ENCODE assay signal across 24 cellular contexts in genomic region chrX:2489446-2490445, GRCh38. TPM values are rescaled to one million over a fixed set of nuclear protein-coding genes. Genes with fewer than 3 reads are reported as not detected.
DNase-seq lines count a peak whose midpoint lies in the region; ATAC-seq, FAIRE-seq and TF ChIP-seq lines count a peak whose summit lies in the region.
"Had no signal": no experiment of that assay in that cellular context is flagged by ENCODE, and none has a peak within 500 bp of the region (broad histone marks: within the 10 kb centered on the region; RNA-seq: fewer than 3 reads in every experiment).

No MANE protein-coding gene starts in this region.

- H3K79me2 ChIP-seq in K562 (ENCODE audit: control insufficient read depth, insufficient read depth, low read length), result peaks cover 7% of the 10 kb centered on the region; the same call in 1 of the 3 replicates

- DNase-seq in K562 (ENCODE audit: extremely low read depth in 1 of 4, low spot score in 3 of 4) (no peak), left lobe of liver (ENCODE audit: low spot score) (no peak), DMS53 (lab: John Stamatoyannopoulos, UW) (no peak), Ammon's horn (ENCODE audit: low spot score) (no peak)
- no peak for DNase-seq in naive thymus-derived CD4-positive, alpha-beta T cell
- DNase-seq: 8988T; AML-193; DMS79; HFFc6; MG63; NCI-H1417 treated with DMSO at 0.1 percent for 48 hours; NCI-H187 treated with DMSO at 0.1 percent for 48 hours; NCI-H2107; NCI-H774; NK-92 treated with Interleukin-12 subunit alpha and Interleukin-12 subunit beta, amount 100 ng/mL, for 24 hours; SIG-M5 had no signal

- H3K27me3 ChIP-seq in BLaER1, result no peaks in the 10 kb centered on the region
- no peaks in the 10 kb centered on the region for H3K27me3 ChIP-seq in K562 (ENCODE audit: control insufficient read depth in 2 of 2, insufficient read depth in 2 of 2, low read length in 2 of 2)
- no peaks in the 10 kb centered on the region for H3K27me3 ChIP-seq in naive thymus-derived CD4-positive, alpha-beta T cell (ENCODE audit: control insufficient read depth in 2 of 2, insufficient read depth in 2 of 2, low read length in 2 of 2)
- H3K27me3 ChIP-seq: MG63 had no signal

- no peak for TF ChIP-seq CTCF in K562 (IDR thresholded peaks at IDR 0.05 in 2 of 3, conservative IDR thresholded peaks at IDR 0.05 in 1 of 3; ENCODE audit: insufficient read depth in 2 of 3, low read depth in 1 of 3, low read length in 3 of 3)

- CTCF ChIA-PET in K562 (lab: Yijun Ruan, JAX; ENCODE audit: low intra/inter-chr PET ratio), result no interaction called here
- CTCF ChIA-PET in naive thymus-derived CD4-positive, alpha-beta T cell (lab: Charles Lee), result no interaction called here

- peaks cover 0 to 11% (median 7%) of the 10 kb centered on the region in 7 donors for H3K4me1 Mint-ChIP-seq in naive thymus-derived CD4-positive, alpha-beta T cell

- TF ChIP-seq POLR2A in GM19193 (IDR thresholded peaks at IDR 0.05; ENCODE audit: extremely low read depth, insufficient read depth, insufficient read length) (peak; percentile 9), K562 (conservative IDR thresholded peaks at IDR 0.05) (no peak)

- no peak for FAIRE-seq in K562 (lab: Jason Lieb, UNC)
- FAIRE-seq: D721Med, GM18507, H54 had no signal

- no peaks in the 10 kb centered on the region for H3K9me1 ChIP-seq in K562 (ENCODE audit: control insufficient read depth, insufficient read depth, low read length)

- H4K20me1 ChIP-seq in BLaER1 (peaks cover 96% of the 10 kb centered on the region), K562 (replicated peaks; ENCODE audit: control insufficient read depth, insufficient read depth, low read length) (no peaks in the 10 kb centered on the region)

- no peak for TF ChIP-seq RAD21 in K562 (CRISPR knock-in tag; conservative IDR thresholded peaks at IDR 0.05 in 1 of 2, IDR thresholded peaks at IDR 0.05 in 1 of 2)

- no peak overlapping the region for H3K4me3 Mint-ChIP-seq in naive thymus-derived CD4-positive, alpha-beta T cell
- H3K4me3 Mint-ChIP-seq: HFFc6 had no signal

- no peak overlapping the region for H3K27ac Mint-ChIP-seq in naive thymus-derived CD4-positive, alpha-beta T cell
- H3K27ac Mint-ChIP-seq: HFFc6 had no signal

- no peak overlapping the region for H3K9ac ChIP-seq in BLaER1
- no peak overlapping the region for H3K9ac ChIP-seq in K562 (ENCODE audit: insufficient read depth in 1 of 2, low read depth in 2 of 2, low read length in 2 of 2)

- H3K4me3 ChIP-seq in BLaER1 (no peak overlapping the region), K562 (no peak overlapping the region)
- H3K4me3 ChIP-seq in naive thymus-derived CD4-positive, alpha-beta T cell (ENCODE audit: low read length), result no peak overlapping the region
- H3K4me3 ChIP-seq: MG63 had no signal

- BruUV-seq in K562 (replicated peaks; lab: Mats Ljungman, UMichigan), result no TSS peak

- H3K4me2 ChIP-seq in BLaER1 (peak overlapping the region; percentile 83), K562 (ENCODE audit: insufficient read depth, low read length) (no peak overlapping the region)

- no peak for TF ChIP-seq EP300 in K562 (IDR thresholded peaks at IDR 0.05; ENCODE audit: low read length)

- intact Hi-C loops in K562 (cut with micrococcal nuclease), result no loop called here
- intact Hi-C loops in naive thymus-derived CD4-positive, alpha-beta T cell (cut with micrococcal nuclease), result no loop called here

- no peak for ATAC-seq in K562
- peak; percentile 14 for ATAC-seq in left lobe of liver
- ATAC-seq in naive thymus-derived CD4-positive, alpha-beta T cell, result no peak
- no peak for ATAC-seq in GM19351 (IDR thresholded peaks at IDR 0.05; ENCODE audit: unreplicated experiment)
- ATAC-seq: SK-N-SH treated with all-trans-retinoic acid at 6 μM for 48 hours had no signal

- H3K4me1 ChIP-seq in BLaER1 (peaks cover 91% of the 10 kb centered on the region), K562 (replicated peaks in 1 of 2; ENCODE audit: control insufficient read depth in 2 of 2, insufficient read depth in 2 of 2, low read length in 2 of 2) (peaks cover 0 to 3% of the 10 kb centered on the region in 2 experiments; a peak in 1 of 5 replicates)
- H3K4me1 ChIP-seq in naive thymus-derived CD4-positive, alpha-beta T cell (ENCODE audit: control insufficient read depth in 2 of 2, insufficient read depth in 2 of 2, low read length in 2 of 2), result no peaks in the 10 kb centered on the region

- H3K27ac ChIP-seq in BLaER1, result peak overlapping the region; percentile 85
- H3K27ac ChIP-seq in K562 (ENCODE audit: extremely low read depth, low read depth, low read length), result no peak overlapping the region
- H3K27ac ChIP-seq in naive thymus-derived CD4-positive, alpha-beta T cell (ENCODE audit: low read depth, low read length), result no peak overlapping the region
- H3K27ac ChIP-seq: RWPE1 had no signal

- peaks cover 2 to 56% (median 9%) of the 10 kb centered on the region in 5 donors for H3K36me3 Mint-ChIP-seq in naive thymus-derived CD4-positive, alpha-beta T cell

- H3K36me3 ChIP-seq in BLaER1 (peaks cover 71% of the 10 kb centered on the region), K562 (ENCODE audit: control insufficient read depth, insufficient read depth, low read length) (peaks cover 38% of the 10 kb centered on the region; the same call in 1 of the 3 replicates)
- peaks cover 0 to 61% (median 4%) of the 10 kb centered on the region in 3 experiments for H3K36me3 ChIP-seq in naive thymus-derived CD4-positive, alpha-beta T cell (ENCODE audit: control insufficient read depth in 2 of 3, insufficient read depth in 3 of 3, low read length in 3 of 3)

- H2AFZ ChIP-seq in K562 (ENCODE audit: low read depth, low read length), result no peak overlapping the region

- peaks cover 0 to 1% (median 0%) of the 10 kb centered on the region in 11 donors for H3K9me3 Mint-ChIP-seq in naive thymus-derived CD4-positive, alpha-beta T cell
- H3K9me3 Mint-ChIP-seq: HFFc6 had no signal

- no peaks in the 10 kb centered on the region for H3K27me3 Mint-ChIP-seq in naive thymus-derived CD4-positive, alpha-beta T cell

- peaks cover 13% of the 10 kb centered on the region; the same call in 1 of the 2 replicates for H3K9me3 ChIP-seq in BLaER1
- no peaks in the 10 kb centered on the region for H3K9me3 ChIP-seq in K562 (replicated peaks; ENCODE audit: control insufficient read depth, insufficient read depth, low read depth, low read length)
- no peaks in the 10 kb centered on the region for H3K9me3 ChIP-seq in naive thymus-derived CD4-positive, alpha-beta T cell (ENCODE audit: control insufficient read depth in 2 of 3, low read length in 3 of 3)
- H3K9me3 ChIP-seq: MG63 had no signal

- WGBS in K562 (ENCODE audit: insufficient coverage, low coverage, missing lambda C conversion rate), result 98% methylated on average over 33 of the region's 65 CpGs

- in situ Hi-C loops in K562 (cut with MboI), result no loop called here

- POLR2A ChIA-PET in K562 (lab: Yijun Ruan, JAX), result no interaction called here
- POLR2A ChIA-PET in naive thymus-derived CD4-positive, alpha-beta T cell (lab: Charles Lee), result no interaction called here

RNA-seq across cellular contexts. Expression of gene DHRSX, which starts 11.0 kb away (rescaled TPM):
- 22.8 and 25.9 TPM in 2 replicates for total RNA-seq in K562 (2011; cell fraction: chromatin; rRNA removed; ENCODE audit: low replicate concordance)
- total RNA-seq in K562 (2011; cell fraction: nucleolus; rRNA removed), result 18.4 and 20.2 TPM in 2 replicates
- 19.2 and 21.9 TPM in 2 replicates for total RNA-seq in K562 (2011; cell fraction: nucleoplasm; rRNA removed)
- total RNA-seq in K562 (2014; rRNA removed) (6.5 and 6.9 TPM in 2 replicates), K562 (2014; rRNA removed; fragmentation: Illumina TruSeq; extraction: Trizol) (3.4 and 3.6 TPM in 2 replicates), K562 (2015; rRNA removed; fragmentation: Illumina TruSeq; extraction: Trizol) (3.6 and 4.5 TPM in 2 replicates), K562 (2021) (10.5 and 11.0 TPM in 2 replicates), left lobe of liver (23.0 TPM)
- polyA plus RNA-seq in K562 (2011; rRNA removed) (6.5 and 8.6 TPM in 2 replicates), K562 (2014; fragmentation: Illumina TruSeq; extraction: Trizol) (7.2 and 8.7 TPM in 2 replicates), K562 (2014; fragmentation: Nextera tagmentation; extraction: Ambion mirVana) (1 to 10 TPM in 1 of 2 experiments, under 1 TPM in 1; 0.59 to 1.0 TPM), K562 (2014; rRNA removed) (6.2 and 7.8 TPM in 2 replicates)
- 10.6 and 13.3 TPM in 2 replicates for polyA plus RNA-seq in K562 (2011; cell fraction: cytosol; rRNA removed)
- 8.7 and 13.2 TPM in 2 replicates for polyA plus RNA-seq in K562 (2011; cell fraction: nucleus; rRNA removed)
- 8.1 and 9.8 TPM in 2 replicates for polyA plus RNA-seq in K562 (2012)
- polyA minus RNA-seq in K562 (2011; rRNA and poly(A)+ RNA removed), result 9.8 and 11.9 TPM in 2 replicates
- polyA minus RNA-seq in K562 (2011; cell fraction: cytosol; rRNA and poly(A)+ RNA removed), result 2.5 and 5.4 TPM in 2 replicates
- 5.0 and 9.9 TPM in 2 replicates for polyA minus RNA-seq in K562 (2011; cell fraction: nucleus; rRNA and poly(A)+ RNA removed)
- 10 to 100 TPM; 15.6 to 26.2 (median 20.4) TPM for total RNA-seq in naive thymus-derived CD4-positive, alpha-beta T cell
- 10 to 100 TPM; 15.0 to 16.2 TPM for polyA plus RNA-seq in naive thymus-derived CD4-positive, alpha-beta T cell

RNA-seq across cellular contexts. Expression of gene ZBED1, which starts 11.0 kb away (rescaled TPM):
- 18.5 and 26.9 TPM in 2 replicates for total RNA-seq in K562 (2011; cell fraction: chromatin; rRNA removed; ENCODE audit: low replicate concordance)
- total RNA-seq in K562 (2011; cell fraction: nucleolus; rRNA removed), result 18.0 and 21.3 TPM in 2 replicates
- total RNA-seq in K562 (2011; cell fraction: nucleoplasm; rRNA removed), result 12.4 and 13.6 TPM in 2 replicates
- total RNA-seq in K562 (2014; rRNA removed) (17.7 and 19.8 TPM in 2 replicates), K562 (2014; rRNA removed; fragmentation: Illumina TruSeq; extraction: Trizol) (10.8 and 13.9 TPM in 2 replicates), K562 (2015; rRNA removed; fragmentation: Illumina TruSeq; extraction: Trizol) (15.2 TPM in 2 replicates), K562 (2021) (26.9 and 27.6 TPM in 2 replicates), left lobe of liver (49.4 TPM)
- polyA plus RNA-seq in K562 (2011; rRNA removed) (7.8 and 8.1 TPM in 2 replicates), K562 (2014; fragmentation: Illumina TruSeq; extraction: Trizol) (16.3 and 17.7 TPM in 2 replicates), K562 (2014; fragmentation: Nextera tagmentation; extraction: Ambion mirVana) (1 to 10 TPM in 1 of 2 experiments, under 1 TPM in 1; 0.61 to 2.6 TPM), K562 (2014; rRNA removed) (13.7 and 16.5 TPM in 2 replicates)
- polyA plus RNA-seq in K562 (2011; cell fraction: cytosol; rRNA removed), result 7.9 and 17.2 TPM in 2 replicates
- polyA plus RNA-seq in K562 (2011; cell fraction: nucleus; rRNA removed), result 3.3 and 5.1 TPM in 2 replicates
- polyA plus RNA-seq in K562 (2012), result 13.5 and 20.7 TPM in 2 replicates
- polyA minus RNA-seq in K562 (2011; rRNA and poly(A)+ RNA removed), result 6.7 and 10.2 TPM in 2 replicates
- polyA minus RNA-seq in K562 (2011; cell fraction: cytosol; rRNA and poly(A)+ RNA removed), result 19.8 and 20.0 TPM in 2 replicates
- polyA minus RNA-seq in K562 (2011; cell fraction: nucleus; rRNA and poly(A)+ RNA removed), result 3.4 and 5.1 TPM in 2 replicates
- 10 to 100 TPM; 23.7 to 37.0 (median 27.4) TPM for total RNA-seq in naive thymus-derived CD4-positive, alpha-beta T cell
- 10 to 100 TPM; 33.3 to 44.3 TPM for polyA plus RNA-seq in naive thymus-derived CD4-positive, alpha-beta T cell
